ENCODE assay signal across 23 cellular contexts in genomic region chr1:113917400-113918082, GRCh38. TPM values are rescaled to one million over a fixed set of nuclear protein-coding genes. Genes with fewer than 3 reads are reported as not detected.
DNase-seq lines count a peak whose midpoint lies in the region; ATAC-seq and TF ChIP-seq lines count a peak whose summit lies in the region.
"Had no signal": no experiment of that assay in that cellular context is flagged by ENCODE, and none has a peak within 500 bp of the region (broad histone marks: within the 10 kb centered on the region; RNA-seq: fewer than 3 reads in every experiment).

No MANE protein-coding gene starts in this region.

- no peak for TF ChIP-seq CTCF in PC-3 (conservative IDR thresholded peaks at IDR 0.05; ENCODE audit: low read depth, low read length)

- no peak overlapping the region for H2AFZ ChIP-seq in PC-3 (ENCODE audit: low read length)
- no peak overlapping the region for H2AFZ ChIP-seq in trophoblast cell (ENCODE audit: insufficient read depth, low read length, poor library complexity)

- H3K9me3 ChIP-seq in PC-3 (ENCODE audit: low read length) (no peaks in the 10 kb centered on the region), trophoblast cell (ENCODE audit: insufficient read depth, low read depth, low read length) (no peaks in the 10 kb centered on the region)
- H3K9me3 ChIP-seq: heart right ventricle, prostate gland, upper lobe of left lung had no signal

- H3K27me3 Mint-ChIP-seq in T-helper 2 cell treated with Interferon-gamma antibody and Interleukin-4, amounts not matched to agents 5 μg/mL and 100 μg/mL, for 36 hours (ENCODE audit: low read depth) = peaks cover 1% of the 10 kb centered on the region

- POLR2A ChIA-PET in PC-3 (lab: Charles Lee; ENCODE audit: unreplicated experiment) = no interaction called here

- WGBS in trophoblast cell (ENCODE audit: extremely low coverage, insufficient coverage, insufficient read length) = no CpG with 5 or more reads among the region's 2 CpGs

- H2AK5ac ChIP-seq in trophoblast cell (ENCODE audit: low read length) = no peak overlapping the region

- no peak overlapping the region for H2BK5ac ChIP-seq in trophoblast cell (ENCODE audit: low read depth, low read length, poor library complexity)

- H3K9me3 Mint-ChIP-seq in T-helper 2 cell treated with Interferon-gamma antibody and Interleukin-4, amounts not matched to agents 5 μg/mL and 100 μg/mL, for 36 hours = no peaks in the 10 kb centered on the region
- H3K9me3 Mint-ChIP-seq: natural killer cell had no signal

- H4K91ac ChIP-seq in trophoblast cell (ENCODE audit: low read depth, low read length) = no peak overlapping the region

- no peaks in the 10 kb centered on the region for H3F3A ChIP-seq in PC-3 (ENCODE audit: low read length, unreplicated experiment)

- H3K79me1 ChIP-seq in trophoblast cell (ENCODE audit: low read length) = no peaks in the 10 kb centered on the region

- H3K79me2 ChIP-seq in PC-3 (ENCODE audit: low read length) (no peaks in the 10 kb centered on the region), trophoblast cell (ENCODE audit: control insufficient read depth, insufficient read depth, low read length, poor library complexity) (no peaks in the 10 kb centered on the region)

- no peak overlapping the region for H2BK12ac ChIP-seq in trophoblast cell (ENCODE audit: low read length)

- intact Hi-C loops in PC-3 (cut with micrococcal nuclease) = no loop called here
- intact Hi-C loops in cardiac septum (cut with DNase I) = no loop called here

- no peak overlapping the region for H3K27ac ChIP-seq in PC-3 (ENCODE audit: low read length)
- peak overlapping the region; percentile 17 for H3K27ac ChIP-seq in epithelial cell of prostate
- H3K27ac ChIP-seq in trophoblast cell (ENCODE audit: low read depth, low read length) = no peak overlapping the region
- H3K27ac ChIP-seq: C4-2B, heart right ventricle, prostate gland, upper lobe of left lung had no signal

- no peak overlapping the region for H3K14ac ChIP-seq in trophoblast cell (ENCODE audit: low read length)

- H4K8ac ChIP-seq in trophoblast cell (ENCODE audit: low read depth, low read length) = no peak overlapping the region

- no peak overlapping the region for H3K4me2 ChIP-seq in PC-3 (ENCODE audit: low read length)
- H3K4me2 ChIP-seq in trophoblast cell (ENCODE audit: low read length) = no peak overlapping the region

- no peak overlapping the region for H2BK120ac ChIP-seq in trophoblast cell (ENCODE audit: insufficient read depth, low read length, poor library complexity)

- H3K4me3 Mint-ChIP-seq in T-helper 2 cell treated with Interferon-gamma antibody and Interleukin-4, amounts not matched to agents 5 μg/mL and 100 μg/mL, for 36 hours = no peak overlapping the region
- H3K4me3 Mint-ChIP-seq: natural killer cell had no signal

- no peak overlapping the region for H4K12ac ChIP-seq in trophoblast cell (ENCODE audit: low read depth, low read length)

- no peaks in the 10 kb centered on the region for H3K9me2 ChIP-seq in PC-3 (replicated peaks; ENCODE audit: low read length)

- H3K27ac Mint-ChIP-seq in T-helper 2 cell treated with Interferon-gamma antibody and Interleukin-4, amounts not matched to agents 5 μg/mL and 100 μg/mL, for 36 hours = no peak overlapping the region
- H3K27ac Mint-ChIP-seq: natural killer cell had no signal

- H3K4me1 Mint-ChIP-seq in T-helper 2 cell treated with Interferon-gamma antibody and Interleukin-4, amounts not matched to agents 5 μg/mL and 100 μg/mL, for 36 hours (ENCODE audit: low read depth) = peaks cover 3% of the 10 kb centered on the region

- H3K4ac ChIP-seq in trophoblast cell (ENCODE audit: low read depth, low read length) = no peak overlapping the region

- peaks cover 8% of the 10 kb centered on the region for H3K36me3 Mint-ChIP-seq in T-helper 2 cell treated with Interferon-gamma antibody and Interleukin-4, amounts not matched to agents 5 μg/mL and 100 μg/mL, for 36 hours (ENCODE audit: low read depth)
- H3K36me3 Mint-ChIP-seq: natural killer cell had no signal

- CTCF ChIA-PET in PC-3 (lab: Charles Lee) = interaction anchor here (0.5 kb wide), 1 partner anchor 377 kb away, joined by 3 read pairs; no protein-coding TSS in a partner anchor

- H3K9ac ChIP-seq in PC-3 (ENCODE audit: low read length) = no peak overlapping the region
- no peak overlapping the region for H3K9ac ChIP-seq in trophoblast cell (ENCODE audit: low read length)

- no peak overlapping the region for H3K23ac ChIP-seq in trophoblast cell (ENCODE audit: low read length)

- no peak overlapping the region for H3K4me3 ChIP-seq in PC-3 (ENCODE audit: low read length)
- no peak overlapping the region for H3K4me3 ChIP-seq in trophoblast cell (ENCODE audit: low read depth, low read length)
- H3K4me3 ChIP-seq: heart right ventricle, prostate gland, upper lobe of left lung had no signal

- H4K20me1 ChIP-seq in PC-3 (ENCODE audit: low read length) = no peaks in the 10 kb centered on the region

- H3K36me3 ChIP-seq in PC-3 (ENCODE audit: low read depth, low read length) = peaks cover 3% of the 10 kb centered on the region; the same call in 1 of the 2 replicates
- H3K36me3 ChIP-seq in trophoblast cell (ENCODE audit: control insufficient read depth in 1 of 2, insufficient read depth in 2 of 2, low read length in 2 of 2) = peaks cover 2 to 3% of the 10 kb centered on the region in 2 experiments
- H3K36me3 ChIP-seq: prostate gland, upper lobe of left lung had no signal

- DNase-seq in SIG-M5 treated with dmso at 0.1 percent for 504 hours (lab: John Stamatoyannopoulos, UW; ENCODE audit: unreplicated experiment) = peak; percentile 38
- no peak for DNase-seq in SIG-M5 (lab: John Stamatoyannopoulos, UW)
- DNase-seq in PC-3 = peak; percentile 74
- peak; percentile 83 for DNase-seq in epithelial cell of prostate (ENCODE audit: low read depth, low spot score)
- DNase-seq in trophoblast cell = peak; percentile 52 to 72
- no peak for DNase-seq in T-helper 2 cell treated with Interferon-gamma antibody and Interleukin-4, amounts not matched to agents 5 μg/mL and 100 μg/mL, for 36 hours (ENCODE audit: low spot score)
- no peak for DNase-seq in cardiac septum (ENCODE audit: low spot score)
- DNase-seq: activated CD4-positive, alpha-beta T cell treated with anti-CD3 and anti-CD28 coated beads, Interleukin-2, amount 50 U/mL, for 48 hours; anterior cingulate cortex; cortex of kidney; DMS53; heart right ventricle; KBM-7; mesendoderm; natural killer cell; NCI-H1417; NCI-H774; RPMI8226; stimulated activated naive CD4-positive, alpha-beta T cell; upper lobe of left lung had no signal

- no TSS peak for BruUV-seq in PC-3 (replicated peaks; lab: Mats Ljungman, UMichigan)

- ATAC-seq in PC-3 (no peak; the same call in 1 of the 2 replicates), GM19324 (IDR thresholded peaks at IDR 0.05; ENCODE audit: low FRiP score, unreplicated experiment) (no peak)
- ATAC-seq: heart right ventricle, natural killer cell had no signal

- no peak overlapping the region for H3K18ac ChIP-seq in trophoblast cell (ENCODE audit: low read length)

- no peaks in the 10 kb centered on the region for H3K27me3 ChIP-seq in PC-3 (ENCODE audit: low read length)
- no peaks in the 10 kb centered on the region for H3K27me3 ChIP-seq in trophoblast cell (ENCODE audit: insufficient read depth, low read length)
- H3K27me3 ChIP-seq: heart right ventricle, upper lobe of left lung had no signal

- H3K4me1 ChIP-seq in PC-3 (ENCODE audit: insufficient read depth, low read length) (peaks cover 14% of the 10 kb centered on the region; the same call in 1 of the 2 replicates), trophoblast cell (ENCODE audit: control insufficient read depth in 1 of 2, insufficient read depth in 2 of 2, low read length in 2 of 2) (no peaks in the 10 kb centered on the region)

RNA-seq across cellular contexts. Expression of gene HIPK1, which starts 11.6 kb away (rescaled TPM):
- total RNA-seq in PC-3 (2014; rRNA removed) = 18.7 and 19.9 TPM in 2 replicates
- polyA plus RNA-seq in trophoblast cell (2013) = 20.6 and 22.0 TPM in 2 replicates
- total RNA-seq in cardiac septum = 63.5 TPM

RNA-seq across cellular contexts. Expression of gene DCLRE1B, which starts 12.4 kb away (rescaled TPM):
- total RNA-seq in PC-3 (2014; rRNA removed) (12.6 and 13.2 TPM in 2 replicates), cardiac septum (2.1 TPM)
- 7.3 and 7.6 TPM in 2 replicates for polyA plus RNA-seq in trophoblast cell (2013)

RNA-seq across cellular contexts. Expression of gene AP4B1, which starts 12.9 kb away (rescaled TPM):
- 15.5 and 15.8 TPM in 2 replicates for total RNA-seq in PC-3 (2014; rRNA removed)
- polyA plus RNA-seq in trophoblast cell (2013) = 5.9 TPM in 2 replicates
- total RNA-seq in cardiac septum = 12.6 TPM

RNA-seq across cellular contexts. Expression of gene BCL2L15, which starts 30.2 kb away (rescaled TPM):
- 0.29 TPM in 1 of 2 replicates, not detected in the other for total RNA-seq in PC-3 (2014; rRNA removed)
- 0.06 and 0.07 TPM in 2 replicates for polyA plus RNA-seq in trophoblast cell (2013)
- not detected for total RNA-seq in cardiac septum

RNA-seq across cellular contexts. Expression of gene PTPN22, which starts 46.0 kb away (rescaled TPM):
- total RNA-seq in PC-3 (2014; rRNA removed) = 0.04 and 0.17 TPM in 2 replicates
- polyA plus RNA-seq in trophoblast cell (2013) = 0.36 and 0.40 TPM in 2 replicates
- 0.70 TPM for total RNA-seq in cardiac septum

Comparison
In these comparisons a context has a peak if more than half of its experiments do, and no peak if none do; other contexts are left out.
1. DNase-seq: peak in SIG-M5 treated with dmso at 0.1 percent for 504 hours (single experiment), PC-3 (single experiment), epithelial cell of prostate (single experiment) and trophoblast cell (2 of 2); none in SIG-M5 (single experiment), T-helper 2 cell treated with Interferon-gamma antibody and Interleukin-4, amounts not matched to agents 5 μg/mL and 100 μg/mL, for 36 hours (single experiment) and cardiac septum (single experiment).